In the genomic region with DNA sequence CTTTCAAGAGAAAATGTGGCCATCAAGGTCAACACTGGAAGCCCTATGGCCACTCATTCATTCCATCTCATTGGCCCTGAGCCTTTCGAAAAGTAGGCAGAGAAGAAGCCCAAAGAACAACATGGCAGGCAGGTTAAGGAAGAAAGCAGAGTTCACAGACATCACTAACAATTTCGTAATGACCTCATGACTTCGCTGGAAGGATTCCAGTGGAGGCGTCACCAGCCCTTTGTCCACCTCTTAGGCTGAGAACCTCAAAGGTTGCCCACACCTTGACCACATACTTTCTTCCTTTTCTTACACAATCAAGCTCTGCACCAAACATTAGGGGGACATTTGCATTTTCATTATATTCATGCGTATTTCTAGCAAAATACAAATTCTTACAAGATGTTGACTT, we compare ENCODE assay signal across 8 cellular contexts.
DNase-seq lines count a peak whose midpoint lies in the region; ATAC-seq, FAIRE-seq and TF ChIP-seq lines count a peak whose summit lies in the region.
"Not testable (repeated sequence)": the region's sequence is repeated elsewhere in the genome, so short reads cannot be mapped to it uniquely, and the experiment has no call there.

No MANE protein-coding gene starts in this region.

- not testable (repeated sequence) for DNase-seq in H54 (ENCODE audit: insufficient read length, low spot score); Karpas-422; WTC11 (ENCODE audit: low spot score); activated naive CD4-positive, alpha-beta T cell treated with anti-CD3 and anti-CD28 coated beads, Interleukin-2, amount 10 ng/mL, durations not matched to agents 7 days and 5 days; mammary epithelial cell; immature natural killer cell; osteoblast (ENCODE audit: insufficient read length, low spot score, missing footprints)

- peak; percentile 52 for FAIRE-seq in H54 (lab: Jason Lieb, UNC)

- H3K4me1 ChIP-seq in ACC112 (ENCODE audit: control insufficient read depth, insufficient read depth, low read length, unreplicated experiment): peaks cover 17% of the 10 kb centered on the region
- H3K4me1 ChIP-seq in Karpas-422 (ENCODE audit: low read length): peaks cover 41% of the 10 kb centered on the region
- H3K4me1 ChIP-seq in mammary epithelial cell (ENCODE audit: insufficient read depth, low read length); osteoblast (ENCODE audit: insufficient read depth, low read length): not testable (repeated sequence)

- not testable (repeated sequence) for H3K27me3 ChIP-seq in ACC112 (ENCODE audit: insufficient read depth, low read length); Karpas-422 (ENCODE audit: low read length); mammary epithelial cell (ENCODE audit: insufficient read depth, low read length); osteoblast (ENCODE audit: insufficient read depth, low read length)

- H2AFZ ChIP-seq in ACC112 (ENCODE audit: low read length, unreplicated experiment); Karpas-422 (ENCODE audit: low read length); mammary epithelial cell (ENCODE audit: low read depth, low read length); osteoblast (ENCODE audit: low read length): not testable (repeated sequence)

- not testable (repeated sequence) for H3K36me3 ChIP-seq in ACC112 (ENCODE audit: insufficient read depth, low read length); Karpas-422 (ENCODE audit: insufficient read depth, low read length); mammary epithelial cell (ENCODE audit: insufficient read depth, low read length); osteoblast (ENCODE audit: insufficient read depth, low read length)

- H4K20me1 ChIP-seq in Karpas-422 (ENCODE audit: insufficient read depth, low read depth, low read length); mammary epithelial cell (ENCODE audit: insufficient read depth, low read length); osteoblast (ENCODE audit: insufficient read depth, low read length): not testable (repeated sequence)

- peaks cover 18% of the 10 kb centered on the region for H3K4me1 Mint-ChIP-seq in WTC11
- peaks cover 39% of the 10 kb centered on the region for H3K4me1 Mint-ChIP-seq in activated naive CD4-positive, alpha-beta T cell treated with anti-CD3 and anti-CD28 coated beads, Interleukin-2, amount 10 ng/mL, durations not matched to agents 7 days and 5 days
- peaks cover 14 to 21% of the 10 kb centered on the region in 2 donors for H3K4me1 Mint-ChIP-seq in immature natural killer cell

- peak overlapping the region; percentile 5 for H3K4me2 ChIP-seq in Karpas-422 (ENCODE audit: low read depth, low read length, poor library complexity, severe bottlenecking)
- not testable (repeated sequence) for H3K4me2 ChIP-seq in mammary epithelial cell (ENCODE audit: insufficient read depth, low read depth, low read length); osteoblast (ENCODE audit: insufficient read depth, low read length)

- TF ChIP-seq POLR2A in H54 (IDR thresholded peaks at IDR 0.05; ENCODE audit: low read depth, low read length): not testable (repeated sequence)

- not testable (repeated sequence) for TF ChIP-seq CTCF in WTC11 (IDR thresholded peaks at IDR 0.05); mammary epithelial cell (conservative IDR thresholded peaks at IDR 0.05 in 1 of 2, IDR thresholded peaks at IDR 0.05 in 1 of 2; ENCODE audit: extremely low read depth in 1 of 2, insufficient read depth in 1 of 2, low read depth in 1 of 2, low read length in 2 of 2); osteoblast (IDR thresholded peaks at IDR 0.05; ENCODE audit: extremely low read depth, low read depth, low read length)

- not testable (repeated sequence) for H3K36me3 Mint-ChIP-seq in WTC11, immature natural killer cell
- H3K36me3 Mint-ChIP-seq in activated naive CD4-positive, alpha-beta T cell treated with anti-CD3 and anti-CD28 coated beads, Interleukin-2, amount 10 ng/mL, durations not matched to agents 7 days and 5 days: peaks cover 13% of the 10 kb centered on the region

- not testable (repeated sequence) for ATAC-seq in WTC11

- H3K4me3 ChIP-seq in ACC112 (ENCODE audit: low read depth, low read length); Karpas-422 (ENCODE audit: low read length); mammary epithelial cell (replicated peaks in 1 of 3; ENCODE audit: insufficient read depth in 1 of 3, low read depth in 2 of 3, low read length in 3 of 3); osteoblast (ENCODE audit: insufficient read depth, low read length): not testable (repeated sequence)

- H3K79me2 ChIP-seq in ACC112 (ENCODE audit: control insufficient read depth, insufficient read depth, low read length, unreplicated experiment): peaks cover 33% of the 10 kb centered on the region
- H3K79me2 ChIP-seq in Karpas-422 (ENCODE audit: low read length): peaks cover 35% of the 10 kb centered on the region
- peaks cover 55% of the 10 kb centered on the region for H3K79me2 ChIP-seq in mammary epithelial cell (ENCODE audit: insufficient read depth, low read length)
- peaks cover 47% of the 10 kb centered on the region for H3K79me2 ChIP-seq in osteoblast (ENCODE audit: insufficient read depth, low read length)

- not testable (repeated sequence) for H3K9me3 ChIP-seq in Karpas-422 (ENCODE audit: low read length); mammary epithelial cell (replicated peaks; ENCODE audit: insufficient read depth, low read length); osteoblast (ENCODE audit: low read depth, low read length)

- in situ Hi-C loops in mammary epithelial cell (cut with MboI; ENCODE audit: low sequenced_read_pairs in 2 of 2): not testable (repeated sequence)

- not testable (repeated sequence) for H3K9me2 ChIP-seq in Karpas-422 (replicated peaks; ENCODE audit: insufficient read depth, low read length)

- not testable (repeated sequence) for H3K4me3 Mint-ChIP-seq in WTC11; activated naive CD4-positive, alpha-beta T cell treated with anti-CD3 and anti-CD28 coated beads, Interleukin-2, amount 10 ng/mL, durations not matched to agents 7 days and 5 days; immature natural killer cell

- intact Hi-C loops in mammary epithelial cell (cut with micrococcal nuclease): not testable (repeated sequence)

- H3K9ac ChIP-seq in Karpas-422 (ENCODE audit: low read length); mammary epithelial cell (ENCODE audit: insufficient read depth, low read length): not testable (repeated sequence)

- H3K27ac Mint-ChIP-seq in WTC11 (0 out of 2 replicates have a peak overlapping the region, but pooled peaks have one; percentile 41), immature natural killer cell (peak overlapping the region; percentile 23 to 76 (median 51))
- H3K27ac Mint-ChIP-seq in activated naive CD4-positive, alpha-beta T cell treated with anti-CD3 and anti-CD28 coated beads, Interleukin-2, amount 10 ng/mL, durations not matched to agents 7 days and 5 days: peak overlapping the region; percentile 60

- BruUV-seq in mammary epithelial cell (replicated peaks; lab: Mats Ljungman, UMichigan): not testable (repeated sequence)

- H3K27ac ChIP-seq in ACC112 (ENCODE audit: low read depth, low read length) (peak overlapping the region; percentile 43; the same call in 1 of the 2 replicates), Karpas-422 (ENCODE audit: low read length) (peak overlapping the region; percentile 62), mammary epithelial cell (ENCODE audit: insufficient read depth, low read depth, low read length) (peak overlapping the region; percentile 15), osteoblast (ENCODE audit: low read depth, low read length) (peak overlapping the region; percentile 8)

- H3K9me3 Mint-ChIP-seq in WTC11; activated naive CD4-positive, alpha-beta T cell treated with anti-CD3 and anti-CD28 coated beads, Interleukin-2, amount 10 ng/mL, durations not matched to agents 7 days and 5 days; immature natural killer cell: not testable (repeated sequence)

- H3K27me3 Mint-ChIP-seq in WTC11 (ENCODE audit: low read depth); activated naive CD4-positive, alpha-beta T cell treated with anti-CD3 and anti-CD28 coated beads, Interleukin-2, amount 10 ng/mL, durations not matched to agents 7 days and 5 days; immature natural killer cell (ENCODE audit: low read depth in 3 of 3): not testable (repeated sequence)

- CTCF ChIA-PET in WTC11 (lab: Charles Lee); activated naive CD4-positive, alpha-beta T cell treated with anti-CD3 and anti-CD28 coated beads, Interleukin-2, amount 10 ng/mL, durations not matched to agents 7 days and 5 days (lab: Charles Lee); mammary epithelial cell (lab: Charles Lee; ENCODE audit: low non-redundant PET): not testable (repeated sequence)

- dilution Hi-C loops in mammary epithelial cell (cut with HindIII; ENCODE audit: low sequenced_read_pairs): not testable (repeated sequence)

- POLR2A ChIA-PET in WTC11 (lab: Charles Lee): not testable (repeated sequence)

- 93% methylated on average over 3 of the region's 5 CpGs for WGBS in mammary epithelial cell (ENCODE audit: low coverage, missing lambda C conversion rate)

Comparison
In these comparisons a context has a peak if more than half of its experiments do, and no peak if none do; other contexts are left out.
1. H3K27ac ChIP-seq: peak in every context shown above with its lines; median percentile 62 in Karpas-422; 43 in ACC112; 15 in mammary epithelial cell; 8 in osteoblast.